ENCODE assay signal across 23 cellular contexts in the genomic region with DNA sequence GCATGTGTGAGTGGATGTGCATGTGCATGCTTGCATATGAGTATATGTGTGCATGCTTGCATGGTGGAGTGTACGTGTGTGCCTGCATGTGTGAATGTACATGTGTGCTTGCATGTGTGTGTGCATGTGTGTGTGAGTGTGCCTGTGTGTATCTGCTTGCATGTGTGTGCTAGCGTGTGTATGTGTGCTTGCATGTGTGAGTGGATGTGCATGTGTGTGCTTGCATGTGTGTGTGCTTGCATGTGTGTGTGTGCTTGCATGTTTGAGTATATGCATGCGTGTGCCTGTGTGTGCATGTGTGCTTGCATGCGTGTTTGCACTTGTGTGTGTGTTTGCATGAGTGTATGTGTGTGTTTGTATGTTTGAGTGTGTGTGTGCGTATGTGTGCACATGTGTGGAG.
"Had no signal": no experiment of that assay in that cellular context is flagged by ENCODE, and none has a peak within 500 bp of the region (broad histone marks: within the 10 kb centered on the region; RNA-seq: fewer than 3 reads in every experiment).

No MANE protein-coding gene starts in this region.

- DNase-seq: activated CD4-positive, alpha-beta T cell treated with anti-CD3 and anti-CD28 coated beads for 36 hours; activated CD4-positive, CD25-positive, alpha-beta regulatory T cell; activated CD8-positive, alpha-beta memory T cell treated with anti-CD3 and anti-CD28 coated beads for 24 hours; activated gamma-delta T cell; activated naive CD4-positive, alpha-beta T cell treated with anti-CD3 and anti-CD28 coated beads, Interleukin-2, amount 10 ng/mL, durations not matched to agents 7 days and 5 days; activated naive CD8-positive, alpha-beta T cell treated with anti-CD3 and anti-CD28 coated beads, Interleukin-2, amount 10 ng/mL, durations not matched to agents 7 days and 5 days; cortex of kidney; foreskin fibroblast; head of caudate nucleus; hippocampal formation; midbrain; naive thymus-derived CD4-positive, alpha-beta T cell; stimulated activated CD4-positive, alpha-beta T cell treated with anti-CD3 and anti-CD28 coated beads, Interleukin-12 subunit alpha, Interleukin-12 subunit beta, amount 100 ng/mL, for 4 hours; stimulated activated CD4-positive, alpha-beta T cell treated with anti-CD3 and anti-CD28 coated beads, Interleukin-4, amount 100 ng/mL, for 1 hour; stimulated activated naive CD8-positive, alpha-beta T cell treated with anti-CD3 and anti-CD28 coated beads, Interleukin-15, Interleukin-2, amounts not matched to agents 100 U/mL and 50 U/mL, for 24 hours; testis; transverse colon had no signal

- H3K4me3 ChIP-seq: ascending aorta, skin epidermis, testis, transverse colon, vagina had no signal

- H3K36me3 ChIP-seq: ascending aorta, neutrophil, transverse colon, vagina had no signal

- H3K4me3 Mint-ChIP-seq: activated CD4-positive, alpha-beta T cell treated with anti-CD3 and anti-CD28 coated beads for 36 hours; activated naive CD4-positive, alpha-beta T cell treated with anti-CD3 and anti-CD28 coated beads, Interleukin-2, amount 10 ng/mL, durations not matched to agents 7 days and 5 days; activated naive CD8-positive, alpha-beta T cell treated with anti-CD3 and anti-CD28 coated beads, Interleukin-2, amount 10 ng/mL, durations not matched to agents 7 days and 5 days had no signal

- H3K27ac Mint-ChIP-seq: activated CD4-positive, alpha-beta T cell treated with anti-CD3 and anti-CD28 coated beads for 36 hours; activated naive CD4-positive, alpha-beta T cell treated with anti-CD3 and anti-CD28 coated beads, Interleukin-2, amount 10 ng/mL, durations not matched to agents 7 days and 5 days; activated naive CD8-positive, alpha-beta T cell treated with anti-CD3 and anti-CD28 coated beads, Interleukin-2, amount 10 ng/mL, durations not matched to agents 7 days and 5 days; brain had no signal

- H3K4me1 Mint-ChIP-seq: brain had no signal

- H3K36me3 Mint-ChIP-seq: activated naive CD4-positive, alpha-beta T cell treated with anti-CD3 and anti-CD28 coated beads, Interleukin-2, amount 10 ng/mL, durations not matched to agents 7 days and 5 days had no signal

- H3K27me3 ChIP-seq: ascending aorta, testis, vagina had no signal

- FAIRE-seq: keratinocyte had no signal
